18 cellular contexts compared by ENCODE assay signal in the genomic region with DNA sequence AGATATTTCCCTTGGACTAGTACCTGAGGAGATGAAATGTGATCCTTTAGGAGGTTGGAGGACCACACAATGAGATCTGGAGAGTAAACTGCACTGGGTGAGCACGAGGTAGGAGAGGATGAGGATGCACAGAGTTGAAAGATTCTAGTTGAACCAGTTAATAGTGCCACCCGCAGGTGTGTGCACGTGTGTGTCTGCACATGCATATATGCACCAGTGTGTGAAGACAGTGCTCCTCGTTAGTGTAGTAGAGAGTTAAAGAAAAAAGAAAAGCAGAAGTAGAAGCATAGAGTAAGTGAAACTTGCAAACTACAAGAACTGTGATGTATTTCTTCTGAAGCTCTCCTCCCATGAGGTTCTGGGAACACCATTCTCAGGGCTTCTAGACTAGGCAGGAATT. TPM values are rescaled to one million over a fixed set of nuclear protein-coding genes. Genes with fewer than 3 reads are reported as not detected.
A peak's percentile ranks its signal among the peaks of the same experiment; 100 is the strongest.
DNase-seq lines count a peak whose midpoint lies in the region; ATAC-seq and TF ChIP-seq lines count a peak whose summit lies in the region.
"Had no signal": no experiment of that assay in that cellular context is flagged by ENCODE, and none has a peak within 500 bp of the region (broad histone marks: within the 10 kb centered on the region; RNA-seq: fewer than 3 reads in every experiment).

No MANE protein-coding gene starts in this region.

- no peaks in the 10 kb centered on the region; the same call in 1 of the 2 replicates for H3K36me3 ChIP-seq in OCI-LY1 (ENCODE audit: insufficient read depth, low read length)
- H3K36me3 ChIP-seq: sigmoid colon, uterus had no signal

- no peak overlapping the region for H3K4me3 ChIP-seq in OCI-LY1 (ENCODE audit: low read depth, low read length, poor library complexity, severe bottlenecking)
- H3K4me3 ChIP-seq: body of pancreas, K562, sigmoid colon, uterus had no signal

- peaks cover 17% of the 10 kb centered on the region for H3K4me1 ChIP-seq in OCI-LY1 (ENCODE audit: insufficient read depth, low read length, severe bottlenecking)
- H3K4me1 ChIP-seq: body of pancreas, sigmoid colon, uterus had no signal

- H3K4me3 Mint-ChIP-seq in stimulated activated memory B cell treated with anti-CD40 and anti-IgM and Interleukin-4, amounts not matched to agents 10 μg/mL and 1 μg/mL and 100 μg/mL, for 72 hours: no peak overlapping the region
- H3K4me3 Mint-ChIP-seq in activated CD4-positive, alpha-beta memory T cell treated with anti-CD3 and anti-CD28 coated beads, Interleukin-2, amount 10 ng/mL, durations not matched to agents 7 days and 5 days: no peak overlapping the region
- H3K4me3 Mint-ChIP-seq: CD14-positive monocyte had no signal

- peak; percentile 48 for ATAC-seq in GM18907 (IDR thresholded peaks at IDR 0.05; ENCODE audit: unreplicated experiment)
- peak; percentile 62 for ATAC-seq in HG02852 (IDR thresholded peaks at IDR 0.05; ENCODE audit: unreplicated experiment)
- peak; percentile 83 for ATAC-seq in stimulated activated memory B cell treated with anti-CD40 and anti-IgM and Interleukin-4, amounts not matched to agents 10 μg/mL and 1 μg/mL and 100 μg/mL, for 72 hours
- ATAC-seq: body of pancreas, K562 had no signal

- H3K4me1 Mint-ChIP-seq in stimulated activated memory B cell treated with anti-CD40 and anti-IgM and Interleukin-4, amounts not matched to agents 10 μg/mL and 1 μg/mL and 100 μg/mL, for 72 hours: peaks cover 10% of the 10 kb centered on the region
- H3K4me1 Mint-ChIP-seq in activated CD4-positive, alpha-beta memory T cell treated with anti-CD3 and anti-CD28 coated beads, Interleukin-2, amount 10 ng/mL, durations not matched to agents 7 days and 5 days: no peaks in the 10 kb centered on the region

- no peaks in the 10 kb centered on the region for H3F3A ChIP-seq in OCI-LY1 (ENCODE audit: insufficient read depth, low read length)

- no peak for DNase-seq in kidney tubule cell (ENCODE audit: low spot score)
- no peak for DNase-seq in central memory CD4-positive, alpha-beta T cell
- DNase-seq in activated CD4-positive, alpha-beta memory T cell treated with anti-CD3 and anti-CD28 coated beads, Interleukin-2, amount 10 ng/mL, durations not matched to agents 7 days and 5 days: no peak
- DNase-seq: activated gamma-delta T cell; body of pancreas; mesenchymal stem cell; NCI-H187 treated with DMSO at 0.1 percent for 48 hours; NCI-H748 treated with DMSO at 0.1 percent for 48 hours; Right ventricle myocardium superior; sigmoid colon; stimulated activated naive CD4-positive, alpha-beta T cell treated with Interleukin-2 at 50 U/mL for 16 hours; uterus had no signal

- no peaks in the 10 kb centered on the region for H3K27me3 ChIP-seq in OCI-LY1 (ENCODE audit: insufficient read depth, low read length)
- H3K27me3 ChIP-seq: body of pancreas, sigmoid colon, uterus had no signal

- H2AFZ ChIP-seq in OCI-LY1 (ENCODE audit: low read length): no peak overlapping the region

- H3K9ac ChIP-seq in OCI-LY1 (ENCODE audit: low read length): no peak overlapping the region

- peaks cover 17% of the 10 kb centered on the region for H3K27me3 Mint-ChIP-seq in stimulated activated memory B cell treated with anti-CD40 and anti-IgM and Interleukin-4, amounts not matched to agents 10 μg/mL and 1 μg/mL and 100 μg/mL, for 72 hours
- peaks cover 21% of the 10 kb centered on the region for H3K27me3 Mint-ChIP-seq in activated CD4-positive, alpha-beta memory T cell treated with anti-CD3 and anti-CD28 coated beads, Interleukin-2, amount 10 ng/mL, durations not matched to agents 7 days and 5 days

- no peak overlapping the region for H3K27ac Mint-ChIP-seq in stimulated activated memory B cell treated with anti-CD40 and anti-IgM and Interleukin-4, amounts not matched to agents 10 μg/mL and 1 μg/mL and 100 μg/mL, for 72 hours
- H3K27ac Mint-ChIP-seq in activated CD4-positive, alpha-beta memory T cell treated with anti-CD3 and anti-CD28 coated beads, Interleukin-2, amount 10 ng/mL, durations not matched to agents 7 days and 5 days: no peak overlapping the region
- H3K27ac Mint-ChIP-seq: CD14-positive monocyte had no signal

- POLR2A ChIA-PET in activated CD4-positive, alpha-beta memory T cell treated with anti-CD3 and anti-CD28 coated beads, Interleukin-2, amount 10 ng/mL, durations not matched to agents 7 days and 5 days (lab: Charles Lee): no interaction called here

- CTCF ChIA-PET in activated CD4-positive, alpha-beta memory T cell treated with anti-CD3 and anti-CD28 coated beads, Interleukin-2, amount 10 ng/mL, durations not matched to agents 7 days and 5 days (lab: Charles Lee): interaction anchor here (0.6 to 0.9 kb wide), 3 partner anchors 10 to 126 kb away, joined by 3 to 4 read pairs (median 3); no protein-coding TSS in a partner anchor

- H3K36me3 Mint-ChIP-seq in stimulated activated memory B cell treated with anti-CD40 and anti-IgM and Interleukin-4, amounts not matched to agents 10 μg/mL and 1 μg/mL and 100 μg/mL, for 72 hours: peaks cover 5% of the 10 kb centered on the region
- H3K36me3 Mint-ChIP-seq in activated CD4-positive, alpha-beta memory T cell treated with anti-CD3 and anti-CD28 coated beads, Interleukin-2, amount 10 ng/mL, durations not matched to agents 7 days and 5 days (ENCODE audit: low read depth): no peaks in the 10 kb centered on the region
- H3K36me3 Mint-ChIP-seq: CD14-positive monocyte had no signal

- H3K9me3 Mint-ChIP-seq in stimulated activated memory B cell treated with anti-CD40 and anti-IgM and Interleukin-4, amounts not matched to agents 10 μg/mL and 1 μg/mL and 100 μg/mL, for 72 hours: peaks cover 10% of the 10 kb centered on the region
- peaks cover 4% of the 10 kb centered on the region for H3K9me3 Mint-ChIP-seq in activated CD4-positive, alpha-beta memory T cell treated with anti-CD3 and anti-CD28 coated beads, Interleukin-2, amount 10 ng/mL, durations not matched to agents 7 days and 5 days
- H3K9me3 Mint-ChIP-seq: CD14-positive monocyte had no signal

- no peaks in the 10 kb centered on the region for H3K9me2 ChIP-seq in OCI-LY1 (ENCODE audit: low read depth, low read length)

- no peaks in the 10 kb centered on the region for H3K9me3 ChIP-seq in OCI-LY1 (ENCODE audit: low read length)
- H3K9me3 ChIP-seq: body of pancreas, sigmoid colon, uterus had no signal

- TF ChIP-seq CTCF in OCI-LY1 (IDR thresholded peaks at IDR 0.05; ENCODE audit: low read length): peak; percentile 36; the same call in 1 of the 2 replicates

- no peaks in the 10 kb centered on the region for H3K79me2 ChIP-seq in OCI-LY1 (ENCODE audit: insufficient read depth, low read length)

- no peak overlapping the region for H3K27ac ChIP-seq in OCI-LY1 (ENCODE audit: low read depth, low read length, poor library complexity, severe bottlenecking)
- H3K27ac ChIP-seq: body of pancreas, sigmoid colon, uterus had no signal

- H4K20me1 ChIP-seq in OCI-LY1 (ENCODE audit: insufficient read depth, low read length): no peaks in the 10 kb centered on the region

- H3K4me2 ChIP-seq in OCI-LY1 (ENCODE audit: low read length): peak overlapping the region; percentile 1; the same call in 1 of the 2 replicates

RNA-seq across cellular contexts. Expression of a gene that starts 8.4 kb away (rescaled TPM):
- 1 to 10 TPM; 1.6 TPM for total RNA-seq in activated CD4-positive, alpha-beta memory T cell treated with anti-CD3 and anti-CD28 coated beads, Interleukin-2, amount 10 ng/mL, durations not matched to agents 7 days and 5 days
- total RNA-seq: K562 had no signal
